Comparison of ENCODE assay signal across 20 cellular contexts in genomic region chr1:39754906-39755504, GRCh38. TPM values are rescaled to one million over a fixed set of nuclear protein-coding genes. Genes with fewer than 3 reads are reported as not detected.
DNase-seq lines count a peak whose midpoint lies in the region; TF ChIP-seq lines count a peak whose summit lies in the region.
"Had no signal": no experiment of that assay in that cellular context is flagged by ENCODE, and none has a peak within 500 bp of the region (broad histone marks: within the 10 kb centered on the region; RNA-seq: fewer than 3 reads in every experiment).

No MANE protein-coding gene starts in this region.

- H3K4me1 Mint-ChIP-seq in activated naive CD4-positive, alpha-beta T cell treated with anti-CD3 and anti-CD28 coated beads, Interleukin-2, amount 10 ng/mL, durations not matched to agents 7 days and 5 days = no peaks in the 10 kb centered on the region
- H3K4me1 Mint-ChIP-seq: activated B cell treated with CpG ODN at 0.5 μM for 24 hours, B cell had no signal

- H3K9me3 ChIP-seq in colonic mucosa = no peaks in the 10 kb centered on the region
- H3K9me3 ChIP-seq: esophagus squamous epithelium, ovary, upper lobe of right lung had no signal

- no peaks in the 10 kb centered on the region for H3K4me1 ChIP-seq in colonic mucosa
- H3K4me1 ChIP-seq: upper lobe of right lung had no signal

- DNase-seq in activated CD8-positive, alpha-beta memory T cell treated with anti-CD3 and anti-CD28 coated beads for 24 hours = peak; percentile 35
- DNase-seq in activated CD8-positive, alpha-beta memory T cell treated with anti-CD3 and anti-CD28 coated beads, Interleukin-2, amount 50 U/mL, for 4 hours = no peak
- peak; percentile 64 to 89 for DNase-seq in NCI-H446 (lab: John Stamatoyannopoulos, UW)
- peak in 3 of 10 donors; percentile 55 to 66 (median 60) for DNase-seq in dorsolateral prefrontal cortex
- no peak for DNase-seq in superior temporal gyrus (ENCODE audit: extremely low spot score)
- no peak for DNase-seq in colonic mucosa
- DNase-seq in activated naive CD4-positive, alpha-beta T cell treated with anti-CD3 and anti-CD28 coated beads, Interleukin-2, amount 10 ng/mL, durations not matched to agents 7 days and 5 days = no peak
- DNase-seq: 8988T; activated B cell treated with CpG ODN at 0.5 μM for 24 hours; effector memory CD4-positive, alpha-beta T cell; esophagus squamous epithelium; head of caudate nucleus; mammary epithelial cell; naive B cell; ovary; stimulated activated naive CD4-positive, alpha-beta T cell; T-helper 9 cell; upper lobe of right lung had no signal

- H3K9ac ChIP-seq in colonic mucosa (ENCODE audit: low read depth in 2 of 2, low read length in 2 of 2) = no peak overlapping the region

- no peak for TF ChIP-seq CTCF in dorsolateral prefrontal cortex (IDR thresholded peaks at IDR 0.05 in 54 of 56, conservative IDR thresholded peaks at IDR 0.05 in 2 of 56; ENCODE audit: low read depth in 1 of 56, partially characterized antibody in 56 of 56)
- TF ChIP-seq CTCF in colonic mucosa (IDR thresholded peaks at IDR 0.05) = no peak

- no peaks in the 10 kb centered on the region for H3K27me3 Mint-ChIP-seq in activated naive CD4-positive, alpha-beta T cell treated with anti-CD3 and anti-CD28 coated beads, Interleukin-2, amount 10 ng/mL, durations not matched to agents 7 days and 5 days
- H3K27me3 Mint-ChIP-seq: activated B cell treated with CpG ODN at 0.5 μM for 24 hours, B cell, naive B cell had no signal

- CTCF ChIA-PET in activated naive CD4-positive, alpha-beta T cell treated with anti-CD3 and anti-CD28 coated beads, Interleukin-2, amount 10 ng/mL, durations not matched to agents 7 days and 5 days (lab: Charles Lee) = no interaction called here

- H3K36me3 ChIP-seq in colonic mucosa = peaks cover 5% of the 10 kb centered on the region
- H3K36me3 ChIP-seq: ovary had no signal

- peak overlapping the region in 55 of 59 donors; percentile 12 to 88 (median 70) for H3K27ac ChIP-seq in dorsolateral prefrontal cortex
- peak overlapping the region; percentile 10 for H3K27ac ChIP-seq in temporal lobe (ENCODE audit: low read depth, low read length)
- H3K27ac ChIP-seq in colonic mucosa = no peak overlapping the region
- H3K27ac ChIP-seq: ovary, upper lobe of right lung had no signal

- no peak overlapping the region for H3K4me3 Mint-ChIP-seq in activated naive CD4-positive, alpha-beta T cell treated with anti-CD3 and anti-CD28 coated beads, Interleukin-2, amount 10 ng/mL, durations not matched to agents 7 days and 5 days
- H3K4me3 Mint-ChIP-seq: activated B cell treated with CpG ODN at 0.5 μM for 24 hours, B cell, naive B cell had no signal

- H3K9me3 Mint-ChIP-seq in activated naive CD4-positive, alpha-beta T cell treated with anti-CD3 and anti-CD28 coated beads, Interleukin-2, amount 10 ng/mL, durations not matched to agents 7 days and 5 days = no peaks in the 10 kb centered on the region
- H3K9me3 Mint-ChIP-seq: activated B cell treated with CpG ODN at 0.5 μM for 24 hours, naive B cell had no signal

- H3K4me3 ChIP-seq in dorsolateral prefrontal cortex = no peak overlapping the region
- H3K4me3 ChIP-seq in colonic mucosa = no peak overlapping the region
- H3K4me3 ChIP-seq: esophagus squamous epithelium, ovary, upper lobe of right lung had no signal

- H3K36me3 Mint-ChIP-seq in activated naive CD4-positive, alpha-beta T cell treated with anti-CD3 and anti-CD28 coated beads, Interleukin-2, amount 10 ng/mL, durations not matched to agents 7 days and 5 days = peaks cover 49% of the 10 kb centered on the region

- intact Hi-C loops in dorsolateral prefrontal cortex (cut with DNase I) (no loop called here), colonic mucosa (cut with DNase I) (no loop called here)

- no peaks in the 10 kb centered on the region for H3K27me3 ChIP-seq in dorsolateral prefrontal cortex
- H3K27me3 ChIP-seq in colonic mucosa = no peaks in the 10 kb centered on the region
- H3K27me3 ChIP-seq: esophagus squamous epithelium, ovary, upper lobe of right lung had no signal

- H3K27ac Mint-ChIP-seq in activated naive CD4-positive, alpha-beta T cell treated with anti-CD3 and anti-CD28 coated beads, Interleukin-2, amount 10 ng/mL, durations not matched to agents 7 days and 5 days = no peak overlapping the region
- H3K27ac Mint-ChIP-seq: activated B cell treated with CpG ODN at 0.5 μM for 24 hours, B cell had no signal

RNA-seq across cellular contexts. Expression of gene OXCT2, which starts 16.1 kb away (rescaled TPM):
- total RNA-seq in dorsolateral prefrontal cortex = 1 to 10 TPM in 119 of 120 experiments, under 1 TPM in 1; 0.68 to 9.4 (median 4.3) TPM
- 0.49 TPM for total RNA-seq in temporal lobe
- 1 to 10 TPM in 1 of 2 donors, under 1 TPM in 1; 0.77 to 1.2 TPM for total RNA-seq in colonic mucosa

RNA-seq across cellular contexts. Expression of gene PPIE, which starts 16.3 kb away (rescaled TPM):
- total RNA-seq in dorsolateral prefrontal cortex = 10 to 100 TPM; 25.6 to 57.3 (median 44.4) TPM
- 25.3 TPM for total RNA-seq in temporal lobe
- 10 to 100 TPM; 34.7 to 42.6 TPM for total RNA-seq in colonic mucosa

RNA-seq across cellular contexts. Expression of gene BMP8B, which starts 33.7 kb away (rescaled TPM):
- total RNA-seq in dorsolateral prefrontal cortex (1 to 10 TPM in 119 of 120 experiments, under 1 TPM in 1; 0.96 to 8.4 (median 3.1) TPM), temporal lobe (0.49 TPM), colonic mucosa (1 to 10 TPM; 4.9 TPM)
- total RNA-seq: mammary epithelial cell had no signal

Comparison
In these comparisons a context has a peak if more than half of its experiments do, and no peak if none do; other contexts are left out.
1. DNase-seq: peak in activated CD8-positive, alpha-beta memory T cell treated with anti-CD3 and anti-CD28 coated beads for 24 hours (single experiment) and NCI-H446 (2 of 2); none in activated CD8-positive, alpha-beta memory T cell treated with anti-CD3 and anti-CD28 coated beads, Interleukin-2, amount 50 U/mL, for 4 hours (single experiment), superior temporal gyrus (single experiment), colonic mucosa (single experiment) and activated naive CD4-positive, alpha-beta T cell treated with anti-CD3 and anti-CD28 coated beads, Interleukin-2, amount 10 ng/mL, durations not matched to agents 7 days and 5 days (single experiment).